ENCODE assay signal across 8 cellular contexts in the genomic region with DNA sequence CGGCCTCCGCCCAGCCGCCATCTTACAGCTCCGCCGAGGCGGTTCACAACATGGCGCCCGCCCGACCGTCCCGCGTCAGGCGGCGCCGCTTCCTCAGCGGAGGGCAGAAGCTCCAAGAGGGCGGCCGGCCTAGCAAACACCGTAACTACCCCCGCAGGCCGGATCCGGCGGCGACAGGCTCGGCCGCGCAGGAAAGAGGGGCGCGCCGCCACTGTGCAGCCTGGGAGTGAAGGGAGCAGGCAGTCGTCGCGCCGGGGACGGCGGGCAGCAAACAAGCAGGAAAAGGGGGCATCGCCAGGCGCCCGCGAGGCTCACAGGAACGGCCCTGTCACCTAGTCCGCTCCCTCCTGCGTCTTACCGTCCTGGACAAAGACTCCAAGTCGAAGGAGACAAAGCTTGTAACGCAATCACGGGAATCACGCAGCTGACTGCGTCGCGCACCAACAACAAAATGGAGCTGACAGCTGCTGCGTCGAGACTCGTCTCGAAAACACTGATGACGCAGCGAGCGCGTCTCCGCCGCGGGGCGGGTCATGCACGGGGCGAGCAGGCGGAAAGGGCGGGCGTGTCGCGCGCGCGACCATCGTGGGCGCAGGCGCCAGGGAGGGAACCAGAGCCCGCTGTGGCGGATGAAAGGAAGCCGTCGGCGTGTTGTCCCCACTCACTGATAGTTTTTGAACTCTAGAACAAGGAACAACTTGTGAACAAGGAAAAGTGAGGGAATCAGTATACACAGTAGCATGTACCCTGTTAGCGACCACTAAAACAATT. TPM values are rescaled to one million over a fixed set of nuclear protein-coding genes. Genes with fewer than 3 reads are reported as not detected.
A peak's percentile ranks its signal among the peaks of the same experiment; 100 is the strongest.
DNase-seq lines count a peak whose midpoint lies in the region; ATAC-seq and TF ChIP-seq lines count a peak whose summit lies in the region.

A gene (minus strand): TSS at position 453 of the 771 bp plus-strand sequence. CDS start 2,796 bp downstream, outside the sequence.

- TF ChIP-seq CTCF in coronary artery (IDR thresholded peaks at IDR 0.05), result no peak

- no peaks in the 10 kb centered on the region for H3K9me3 ChIP-seq in BLaER1 treated with 17β-estradiol and CSF1 and Interleukin-3, amounts not matched to agents 10 nM and 100 nM (replicated peaks in 1 of 11)

- peaks cover 41 to 44% (median 43%) of the 10 kb centered on the region in 11 experiments for H4K20me1 ChIP-seq in BLaER1 treated with 17β-estradiol and CSF1 and Interleukin-3, amounts not matched to agents 10 nM and 100 nM

- H3K9ac ChIP-seq in BLaER1 treated with 17β-estradiol and CSF1 and Interleukin-3, amounts not matched to agents 10 nM and 100 nM, result peak within 1 kb of the TSS; percentile 96 to 100 (median 99)

- CTCF ChIA-PET in activated CD4-positive, alpha-beta T cell treated with anti-CD3 and anti-CD28 coated beads, Interleukin-2, amount 10 ng/mL, durations not matched to agents 7 days and 5 days (lab: Charles Lee), result interaction anchor here (0.9 to 2.6 kb wide), 14 partner anchors 9 to 587 kb away, joined by 3 to 11 read pairs (median 4); a partner anchor contains a TSS

- no peaks in the 10 kb centered on the region for H3K27me3 Mint-ChIP-seq in activated CD4-positive, alpha-beta T cell treated with anti-CD3 and anti-CD28 coated beads, Interleukin-2, amount 10 ng/mL, durations not matched to agents 7 days and 5 days

- H3K4me1 ChIP-seq in BLaER1 treated with 17β-estradiol and CSF1 and Interleukin-3, amounts not matched to agents 10 nM and 100 nM, result peaks cover 26 to 69% (median 49%) of the 10 kb centered on the region in 10 experiments

- POLR2A ChIA-PET in activated CD4-positive, alpha-beta T cell treated with anti-CD3 and anti-CD28 coated beads, Interleukin-2, amount 10 ng/mL, durations not matched to agents 7 days and 5 days (lab: Charles Lee), result interaction anchor here (0.8 to 1.8 kb wide), 3 partner anchors 23 to 91 kb away, joined by 3 to 9 read pairs (median 4); a partner anchor contains a TSS

- H3K4me3 ChIP-seq in BLaER1 treated with 17β-estradiol and CSF1 and Interleukin-3, amounts not matched to agents 10 nM and 100 nM, result peak within 1 kb of the TSS; percentile 74 to 99 (median 90)
- peak within 1 kb of the TSS; percentile 87 for H3K4me3 ChIP-seq in coronary artery

- H3K4me2 ChIP-seq in BLaER1 treated with 17β-estradiol and CSF1 and Interleukin-3, amounts not matched to agents 10 nM and 100 nM, result peak within 1 kb of the TSS; percentile 79 to 98 (median 90)

- peak within 1 kb of the TSS; percentile 90 for H3K4me3 Mint-ChIP-seq in activated CD4-positive, alpha-beta T cell treated with anti-CD3 and anti-CD28 coated beads, Interleukin-2, amount 10 ng/mL, durations not matched to agents 7 days and 5 days

- peaks cover 20 to 36% (median 28%) of the 10 kb centered on the region in 11 experiments for H3K36me3 ChIP-seq in BLaER1 treated with 17β-estradiol and CSF1 and Interleukin-3, amounts not matched to agents 10 nM and 100 nM

- H3K27me3 ChIP-seq in BLaER1 treated with 17β-estradiol and CSF1 and Interleukin-3, amounts not matched to agents 10 nM and 100 nM, result no peaks in the 10 kb centered on the region

- H3K4me1 Mint-ChIP-seq in activated CD4-positive, alpha-beta T cell treated with anti-CD3 and anti-CD28 coated beads, Interleukin-2, amount 10 ng/mL, durations not matched to agents 7 days and 5 days, result peaks cover 46% of the 10 kb centered on the region

- peak within 1 kb of the TSS; percentile 100 for H3K27ac Mint-ChIP-seq in activated CD4-positive, alpha-beta T cell treated with anti-CD3 and anti-CD28 coated beads, Interleukin-2, amount 10 ng/mL, durations not matched to agents 7 days and 5 days

- ATAC-seq in GM19372 (IDR thresholded peaks at IDR 0.05; ENCODE audit: low read depth, unreplicated experiment), result peak; percentile 80
- peak; percentile 85 for ATAC-seq in HG03521 (IDR thresholded peaks at IDR 0.05; ENCODE audit: unreplicated experiment)

- DNase-seq in NCI-H69 (lab: John Stamatoyannopoulos, UW) (peak; percentile 93), coronary artery (ENCODE audit: low spot score) (peak; percentile 98), left kidney (ENCODE audit: low read depth, low spot score) (peak; percentile 98)
- DNase-seq in activated CD4-positive, alpha-beta T cell treated with anti-CD3 and anti-CD28 coated beads, Interleukin-2, amount 10 ng/mL, durations not matched to agents 7 days and 5 days, result peak; percentile 98
- DNase-seq in stimulated activated CD4-positive, alpha-beta T cell treated with anti-CD3 and anti-CD28 coated beads, Interleukin-1b, Interleukin-23, amount 100 ng/mL, for 48 hours, result peak; percentile 96

- H3K9me3 Mint-ChIP-seq in activated CD4-positive, alpha-beta T cell treated with anti-CD3 and anti-CD28 coated beads, Interleukin-2, amount 10 ng/mL, durations not matched to agents 7 days and 5 days, result no peaks in the 10 kb centered on the region

- H3K36me3 Mint-ChIP-seq in activated CD4-positive, alpha-beta T cell treated with anti-CD3 and anti-CD28 coated beads, Interleukin-2, amount 10 ng/mL, durations not matched to agents 7 days and 5 days (ENCODE audit: low read depth), result peaks cover 58% of the 10 kb centered on the region

- peak within 1 kb of the TSS; percentile 97 to 100 (median 99) for H3K27ac ChIP-seq in BLaER1 treated with 17β-estradiol and CSF1 and Interleukin-3, amounts not matched to agents 10 nM and 100 nM
- peak within 1 kb of the TSS; percentile 98 to 100 for H3K27ac ChIP-seq in coronary artery

RNA-seq across cellular contexts. Expression of the gene that starts here (rescaled TPM):
- total RNA-seq in activated CD4-positive, alpha-beta T cell treated with anti-CD3 and anti-CD28 coated beads, Interleukin-2, amount 10 ng/mL, durations not matched to agents 7 days and 5 days, result 100 to 1,000 TPM; 120 to 142 TPM

Comparison
In these comparisons a context has a peak if more than half of its experiments do, and no peak if none do; other contexts are left out.
1. Peak in every context shown above with its lines: DNase-seq, ATAC-seq, H3K4me3 ChIP-seq and H3K27ac ChIP-seq.